In the genomic region with DNA sequence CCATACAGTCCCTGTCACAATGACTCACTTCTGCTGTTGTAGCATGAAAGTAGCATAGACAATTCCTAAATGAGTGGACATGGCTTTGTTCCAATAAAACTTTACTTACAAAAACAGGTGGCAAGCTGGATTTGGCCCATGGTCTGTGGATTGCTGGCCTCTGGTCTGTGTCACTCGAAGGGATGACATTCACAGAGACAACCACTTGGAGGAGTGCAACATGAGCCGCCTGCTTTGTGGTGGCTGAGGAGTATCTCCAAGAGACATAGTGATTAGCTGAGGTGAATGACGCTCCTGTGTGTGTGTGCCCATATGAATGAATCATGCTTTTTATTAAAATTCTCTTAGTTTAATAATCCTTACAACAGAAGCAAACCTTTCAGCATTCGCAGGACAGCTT, we compare ENCODE assay signal across 2 cellular contexts.
TF ChIP-seq lines count a peak whose summit lies in the region.

No MANE protein-coding gene starts in this region.

TF ChIP-seq in HepG2, 621 proteins besides CTCF, POLR2A, EP300 and RAD21 (continues in another document):
- TF ChIP-seq NCOA2 (CRISPR knock-in tag; IDR thresholded peaks at IDR 0.05) (no peak), FIP1L1 (IDR thresholded peaks at IDR 0.05; ENCODE audit: borderline replicate concordance, insufficient read depth, low read depth, low read length) (no peak), ZNF430 (CRISPR knock-in tag; IDR thresholded peaks at IDR 0.05) (no peak), MEF2D (CRISPR knock-in tag; IDR thresholded peaks at IDR 0.05) (no peak), ZNF296 (CRISPR knock-in tag; conservative IDR thresholded peaks at IDR 0.05) (no peak), GATAD2A (CRISPR knock-in tag; IDR thresholded peaks at IDR 0.05) (no peak), ZNF839 (CRISPR knock-in tag; IDR thresholded peaks at IDR 0.05; ENCODE audit: borderline replicate concordance) (no peak), SP5 (CRISPR knock-in tag; IDR thresholded peaks at IDR 0.05; ENCODE audit: borderline replicate concordance, low read depth) (no peak), POLR2AphosphoS2 (IDR thresholded peaks at IDR 0.05; ENCODE audit: low read depth, low read length) (no peak), RELA (CRISPR knock-in tag; IDR thresholded peaks at IDR 0.05) (no peak), MTF2 (CRISPR knock-in tag; IDR thresholded peaks at IDR 0.05; ENCODE audit: borderline replicate concordance) (no peak)
- TF ChIP-seq, protein P1, sequence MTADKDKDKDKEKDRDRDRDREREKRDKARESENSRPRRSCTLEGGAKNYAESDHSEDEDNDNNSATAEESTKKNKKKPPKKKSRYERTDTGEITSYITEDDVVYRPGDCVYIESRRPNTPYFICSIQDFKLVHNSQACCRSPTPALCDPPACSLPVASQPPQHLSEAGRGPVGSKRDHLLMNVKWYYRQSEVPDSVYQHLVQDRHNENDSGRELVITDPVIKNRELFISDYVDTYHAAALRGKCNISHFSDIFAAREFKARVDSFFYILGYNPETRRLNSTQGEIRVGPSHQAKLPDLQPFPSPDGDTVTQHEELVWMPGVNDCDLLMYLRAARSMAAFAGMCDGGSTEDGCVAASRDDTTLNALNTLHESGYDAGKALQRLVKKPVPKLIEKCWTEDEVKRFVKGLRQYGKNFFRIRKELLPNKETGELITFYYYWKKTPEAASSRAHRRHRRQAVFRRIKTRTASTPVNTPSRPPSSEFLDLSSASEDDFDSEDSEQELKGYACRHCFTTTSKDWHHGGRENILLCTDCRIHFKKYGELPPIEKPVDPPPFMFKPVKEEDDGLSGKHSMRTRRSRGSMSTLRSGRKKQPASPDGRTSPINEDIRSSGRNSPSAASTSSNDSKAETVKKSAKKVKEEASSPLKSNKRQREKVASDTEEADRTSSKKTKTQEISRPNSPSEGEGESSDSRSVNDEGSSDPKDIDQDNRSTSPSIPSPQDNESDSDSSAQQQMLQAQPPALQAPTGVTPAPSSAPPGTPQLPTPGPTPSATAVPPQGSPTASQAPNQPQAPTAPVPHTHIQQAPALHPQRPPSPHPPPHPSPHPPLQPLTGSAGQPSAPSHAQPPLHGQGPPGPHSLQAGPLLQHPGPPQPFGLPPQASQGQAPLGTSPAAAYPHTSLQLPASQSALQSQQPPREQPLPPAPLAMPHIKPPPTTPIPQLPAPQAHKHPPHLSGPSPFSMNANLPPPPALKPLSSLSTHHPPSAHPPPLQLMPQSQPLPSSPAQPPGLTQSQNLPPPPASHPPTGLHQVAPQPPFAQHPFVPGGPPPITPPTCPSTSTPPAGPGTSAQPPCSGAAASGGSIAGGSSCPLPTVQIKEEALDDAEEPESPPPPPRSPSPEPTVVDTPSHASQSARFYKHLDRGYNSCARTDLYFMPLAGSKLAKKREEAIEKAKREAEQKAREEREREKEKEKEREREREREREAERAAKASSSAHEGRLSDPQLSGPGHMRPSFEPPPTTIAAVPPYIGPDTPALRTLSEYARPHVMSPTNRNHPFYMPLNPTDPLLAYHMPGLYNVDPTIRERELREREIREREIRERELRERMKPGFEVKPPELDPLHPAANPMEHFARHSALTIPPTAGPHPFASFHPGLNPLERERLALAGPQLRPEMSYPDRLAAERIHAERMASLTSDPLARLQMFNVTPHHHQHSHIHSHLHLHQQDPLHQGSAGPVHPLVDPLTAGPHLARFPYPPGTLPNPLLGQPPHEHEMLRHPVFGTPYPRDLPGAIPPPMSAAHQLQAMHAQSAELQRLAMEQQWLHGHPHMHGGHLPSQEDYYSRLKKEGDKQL (CRISPR knock-in tag; IDR thresholded peaks at IDR 0.05; ENCODE audit: low read depth) = no peak
- TF ChIP-seq, protein P2, sequence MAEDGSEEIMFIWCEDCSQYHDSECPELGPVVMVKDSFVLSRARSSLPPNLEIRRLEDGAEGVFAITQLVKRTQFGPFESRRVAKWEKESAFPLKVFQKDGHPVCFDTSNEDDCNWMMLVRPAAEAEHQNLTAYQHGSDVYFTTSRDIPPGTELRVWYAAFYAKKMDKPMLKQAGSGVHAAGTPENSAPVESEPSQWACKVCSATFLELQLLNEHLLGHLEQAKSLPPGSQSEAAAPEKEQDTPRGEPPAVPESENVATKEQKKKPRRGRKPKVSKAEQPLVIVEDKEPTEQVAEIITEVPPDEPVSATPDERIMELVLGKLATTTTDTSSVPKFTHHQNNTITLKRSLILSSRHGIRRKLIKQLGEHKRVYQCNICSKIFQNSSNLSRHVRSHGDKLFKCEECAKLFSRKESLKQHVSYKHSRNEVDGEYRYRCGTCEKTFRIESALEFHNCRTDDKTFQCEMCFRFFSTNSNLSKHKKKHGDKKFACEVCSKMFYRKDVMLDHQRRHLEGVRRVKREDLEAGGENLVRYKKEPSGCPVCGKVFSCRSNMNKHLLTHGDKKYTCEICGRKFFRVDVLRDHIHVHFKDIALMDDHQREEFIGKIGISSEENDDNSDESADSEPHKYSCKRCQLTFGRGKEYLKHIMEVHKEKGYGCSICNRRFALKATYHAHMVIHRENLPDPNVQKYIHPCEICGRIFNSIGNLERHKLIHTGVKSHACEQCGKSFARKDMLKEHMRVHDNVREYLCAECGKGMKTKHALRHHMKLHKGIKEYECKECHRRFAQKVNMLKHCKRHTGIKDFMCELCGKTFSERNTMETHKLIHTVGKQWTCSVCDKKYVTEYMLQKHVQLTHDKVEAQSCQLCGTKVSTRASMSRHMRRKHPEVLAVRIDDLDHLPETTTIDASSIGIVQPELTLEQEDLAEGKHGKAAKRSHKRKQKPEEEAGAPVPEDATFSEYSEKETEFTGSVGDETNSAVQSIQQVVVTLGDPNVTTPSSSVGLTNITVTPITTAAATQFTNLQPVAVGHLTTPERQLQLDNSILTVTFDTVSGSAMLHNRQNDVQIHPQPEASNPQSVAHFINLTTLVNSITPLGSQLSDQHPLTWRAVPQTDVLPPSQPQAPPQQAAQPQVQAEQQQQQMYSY (CRISPR knock-in tag; IDR thresholded peaks at IDR 0.05) = no peak
- TF ChIP-seq, protein P3, sequence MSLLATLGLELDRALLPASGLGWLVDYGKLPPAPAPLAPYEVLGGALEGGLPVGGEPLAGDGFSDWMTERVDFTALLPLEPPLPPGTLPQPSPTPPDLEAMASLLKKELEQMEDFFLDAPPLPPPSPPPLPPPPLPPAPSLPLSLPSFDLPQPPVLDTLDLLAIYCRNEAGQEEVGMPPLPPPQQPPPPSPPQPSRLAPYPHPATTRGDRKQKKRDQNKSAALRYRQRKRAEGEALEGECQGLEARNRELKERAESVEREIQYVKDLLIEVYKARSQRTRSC (CRISPR knock-in tag; IDR thresholded peaks at IDR 0.05; ENCODE audit: low read depth) = no peak
- TF ChIP-seq, protein P4, sequence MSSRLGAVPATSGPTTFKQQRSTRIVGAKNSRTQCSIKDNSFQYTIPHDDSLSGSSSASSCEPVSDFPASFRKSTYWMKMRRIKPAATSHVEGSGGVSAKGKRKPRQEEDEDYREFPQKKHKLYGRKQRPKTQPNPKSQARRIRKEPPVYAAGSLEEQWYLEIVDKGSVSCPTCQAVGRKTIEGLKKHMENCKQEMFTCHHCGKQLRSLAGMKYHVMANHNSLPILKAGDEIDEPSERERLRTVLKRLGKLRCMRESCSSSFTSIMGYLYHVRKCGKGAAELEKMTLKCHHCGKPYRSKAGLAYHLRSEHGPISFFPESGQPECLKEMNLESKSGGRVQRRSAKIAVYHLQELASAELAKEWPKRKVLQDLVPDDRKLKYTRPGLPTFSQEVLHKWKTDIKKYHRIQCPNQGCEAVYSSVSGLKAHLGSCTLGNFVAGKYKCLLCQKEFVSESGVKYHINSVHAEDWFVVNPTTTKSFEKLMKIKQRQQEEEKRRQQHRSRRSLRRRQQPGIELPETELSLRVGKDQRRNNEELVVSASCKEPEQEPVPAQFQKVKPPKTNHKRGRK (CRISPR knock-in tag; IDR thresholded peaks at IDR 0.05) = no peak

TF ChIP-seq in H1, 55 proteins besides CTCF, POLR2A, EP300 and RAD21:
- TF ChIP-seq KDM5A (IDR thresholded peaks at IDR 0.05; ENCODE audit: low read length) = no peak
- TF ChIP-seq, protein P5, sequence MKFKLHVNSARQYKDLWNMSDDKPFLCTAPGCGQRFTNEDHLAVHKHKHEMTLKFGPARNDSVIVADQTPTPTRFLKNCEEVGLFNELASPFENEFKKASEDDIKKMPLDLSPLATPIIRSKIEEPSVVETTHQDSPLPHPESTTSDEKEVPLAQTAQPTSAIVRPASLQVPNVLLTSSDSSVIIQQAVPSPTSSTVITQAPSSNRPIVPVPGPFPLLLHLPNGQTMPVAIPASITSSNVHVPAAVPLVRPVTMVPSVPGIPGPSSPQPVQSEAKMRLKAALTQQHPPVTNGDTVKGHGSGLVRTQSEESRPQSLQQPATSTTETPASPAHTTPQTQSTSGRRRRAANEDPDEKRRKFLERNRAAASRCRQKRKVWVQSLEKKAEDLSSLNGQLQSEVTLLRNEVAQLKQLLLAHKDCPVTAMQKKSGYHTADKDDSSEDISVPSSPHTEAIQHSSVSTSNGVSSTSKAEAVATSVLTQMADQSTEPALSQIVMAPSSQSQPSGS (IDR thresholded peaks at IDR 0.05; ENCODE audit: low read length) = no peak
